8 cellular contexts compared by ENCODE assay signal in genomic region chr7:150405584-150406310, GRCh38. TPM values are rescaled to one million over a fixed set of nuclear protein-coding genes. Genes with fewer than 3 reads are reported as not detected.
A peak's percentile ranks its signal among the peaks of the same experiment; 100 is the strongest.
DNase-seq lines count a peak whose midpoint lies in the region; ATAC-seq and TF ChIP-seq lines count a peak whose summit lies in the region.

No MANE protein-coding gene starts in this region.

- H3K27ac ChIP-seq in CD8-positive, alpha-beta memory T cell (ENCODE audit: low read depth, low read length): peak overlapping the region; percentile 93
- H3K27ac ChIP-seq in KMS-11 (peak overlapping the region; percentile 93), ovary (peak overlapping the region; percentile 71 to 90)

- POLR2A ChIA-PET in CD8-positive, alpha-beta memory T cell (lab: Charles Lee): interaction anchor here (0.6 to 2.4 kb wide), 7 partner anchors 11 to 366 kb away, joined by 4 to 24 read pairs (median 6); partner anchors contain the start of gene REPIN1

- H3K9me3 ChIP-seq in CD8-positive, alpha-beta memory T cell (ENCODE audit: low read length): no peaks in the 10 kb centered on the region
- H3K9me3 ChIP-seq in ovary: no peaks in the 10 kb centered on the region

- no peaks in the 10 kb centered on the region for H3K36me3 ChIP-seq in CD8-positive, alpha-beta memory T cell (ENCODE audit: insufficient read depth, low read length)
- H3K36me3 ChIP-seq in KMS-11 (ENCODE audit: insufficient read depth): peaks cover 7% of the 10 kb centered on the region; the same call in 1 of the 2 replicates
- H3K36me3 ChIP-seq in ovary: no peaks in the 10 kb centered on the region

- peak overlapping the region; percentile 86 for H3K4me3 ChIP-seq in CD8-positive, alpha-beta memory T cell (ENCODE audit: low read length)
- H3K4me3 ChIP-seq in KMS-11 (IDR thresholded peaks at IDR 0.05; ENCODE audit: insufficient read depth, low read depth, low read length): peak overlapping the region; percentile 55
- peak overlapping the region; percentile 62 for H3K4me3 ChIP-seq in ovary

- no peak for TF ChIP-seq POLR2A in ovary (IDR thresholded peaks at IDR 0.05)

- peak overlapping the region; percentile 93 for H3K4me2 ChIP-seq in KMS-11

- H3K27ac Mint-ChIP-seq in CD8-positive, alpha-beta memory T cell: peak overlapping the region; percentile 89 to 100 (median 98)
- peak overlapping the region; percentile 95 for H3K27ac Mint-ChIP-seq in activated naive CD4-positive, alpha-beta T cell treated with anti-CD3 and anti-CD28 coated beads, Interleukin-2, amount 10 ng/mL, durations not matched to agents 7 days and 5 days
- H3K27ac Mint-ChIP-seq in glutamatergic neuron (ENCODE audit: unreplicated experiment): peak overlapping the region; percentile 76

- peaks cover 30 to 44% (median 42%) of the 10 kb centered on the region in 3 donors for H3K4me1 Mint-ChIP-seq in CD8-positive, alpha-beta memory T cell
- H3K4me1 Mint-ChIP-seq in activated naive CD4-positive, alpha-beta T cell treated with anti-CD3 and anti-CD28 coated beads, Interleukin-2, amount 10 ng/mL, durations not matched to agents 7 days and 5 days: peaks cover 49% of the 10 kb centered on the region
- peaks cover 57% of the 10 kb centered on the region for H3K4me1 Mint-ChIP-seq in glutamatergic neuron (ENCODE audit: low read depth, unreplicated experiment)

- peaks cover 0 to 38% (median 2%) of the 10 kb centered on the region in 3 donors for H3K36me3 Mint-ChIP-seq in CD8-positive, alpha-beta memory T cell
- H3K36me3 Mint-ChIP-seq in activated naive CD4-positive, alpha-beta T cell treated with anti-CD3 and anti-CD28 coated beads, Interleukin-2, amount 10 ng/mL, durations not matched to agents 7 days and 5 days: peaks cover 19% of the 10 kb centered on the region
- peaks cover 3% of the 10 kb centered on the region for H3K36me3 Mint-ChIP-seq in glutamatergic neuron (ENCODE audit: unreplicated experiment)

- ATAC-seq in GM19324 (IDR thresholded peaks at IDR 0.05; ENCODE audit: low FRiP score, unreplicated experiment): no peak
- no peak for ATAC-seq in HG02938 (IDR thresholded peaks at IDR 0.05; ENCODE audit: unreplicated experiment)

- no peaks in the 10 kb centered on the region for H3K9me3 Mint-ChIP-seq in CD8-positive, alpha-beta memory T cell
- no peaks in the 10 kb centered on the region for H3K9me3 Mint-ChIP-seq in activated naive CD4-positive, alpha-beta T cell treated with anti-CD3 and anti-CD28 coated beads, Interleukin-2, amount 10 ng/mL, durations not matched to agents 7 days and 5 days
- peaks cover 20% of the 10 kb centered on the region for H3K9me3 Mint-ChIP-seq in glutamatergic neuron (ENCODE audit: unreplicated experiment)

- H4K20me1 ChIP-seq in KMS-11 (ENCODE audit: insufficient read depth): no peaks in the 10 kb centered on the region

- TF ChIP-seq EP300 in ovary (IDR thresholded peaks at IDR 0.05): no peak

- WGBS in ovary, 3 donors: 4 to 8% (median 4%) methylated on average over 35 of the region's 35 CpGs

- CTCF ChIA-PET in CD8-positive, alpha-beta memory T cell (lab: Charles Lee): interaction anchor here (0.5 to 2.3 kb wide), 17 partner anchors 9 to 59 kb away, joined by 3 to 15 read pairs (median 4); no protein-coding TSS in a partner anchor
- CTCF ChIA-PET in activated naive CD4-positive, alpha-beta T cell treated with anti-CD3 and anti-CD28 coated beads, Interleukin-2, amount 10 ng/mL, durations not matched to agents 7 days and 5 days (lab: Charles Lee): interaction anchor here (0.9 to 2.3 kb wide), 9 partner anchors 13 to 335 kb away, joined by 3 to 22 read pairs (median 6); partner anchors contain the start of gene ZNF775

- H3K27me3 ChIP-seq in CD8-positive, alpha-beta memory T cell (ENCODE audit: insufficient read depth, low read length, poor library complexity, severe bottlenecking): no peaks in the 10 kb centered on the region
- no peaks in the 10 kb centered on the region for H3K27me3 ChIP-seq in KMS-11 (ENCODE audit: insufficient read depth, low read depth)
- H3K27me3 ChIP-seq in ovary: no peaks in the 10 kb centered on the region

- H3K4me1 ChIP-seq in CD8-positive, alpha-beta memory T cell (ENCODE audit: insufficient read depth, low read length): peaks cover 32% of the 10 kb centered on the region
- H3K4me1 ChIP-seq in KMS-11 (ENCODE audit: low read depth, poor library complexity, severe bottlenecking) (peaks cover 75% of the 10 kb centered on the region), ovary (ENCODE audit: insufficient read depth) (peaks cover 11% of the 10 kb centered on the region)

- H2AFZ ChIP-seq in KMS-11 (ENCODE audit: low read depth): peak overlapping the region; percentile 45; the same call in 1 of the 2 replicates

- H3K27me3 Mint-ChIP-seq in CD8-positive, alpha-beta memory T cell: no peaks in the 10 kb centered on the region
- H3K27me3 Mint-ChIP-seq in activated naive CD4-positive, alpha-beta T cell treated with anti-CD3 and anti-CD28 coated beads, Interleukin-2, amount 10 ng/mL, durations not matched to agents 7 days and 5 days: no peaks in the 10 kb centered on the region
- H3K27me3 Mint-ChIP-seq in glutamatergic neuron (ENCODE audit: unreplicated experiment): peaks cover 15% of the 10 kb centered on the region

- H3K9ac ChIP-seq in KMS-11: peak overlapping the region; percentile 97

- peaks cover 57% of the 10 kb centered on the region for H3K79me2 ChIP-seq in KMS-11 (ENCODE audit: insufficient read depth, low read depth)

- H3K4me3 Mint-ChIP-seq in CD8-positive, alpha-beta memory T cell: peak overlapping the region; percentile 83 to 99 (median 97)
- H3K4me3 Mint-ChIP-seq in activated naive CD4-positive, alpha-beta T cell treated with anti-CD3 and anti-CD28 coated beads, Interleukin-2, amount 10 ng/mL, durations not matched to agents 7 days and 5 days: peak overlapping the region; percentile 80
- peak overlapping the region; percentile 93 for H3K4me3 Mint-ChIP-seq in glutamatergic neuron (ENCODE audit: unreplicated experiment)

- TF ChIP-seq CTCF in KMS-11 (conservative IDR thresholded peaks at IDR 0.05; ENCODE audit: low read depth, low read length) (peak; percentile 40; the same call in 1 of the 2 replicates), glutamatergic neuron (IDR thresholded peaks at IDR 0.05; ENCODE audit: partially characterized antibody, unreplicated experiment) (no peak), ovary (IDR thresholded peaks at IDR 0.05) (no peak)

- DNase-seq in CD8-positive, alpha-beta memory T cell: peak in 3 of 5 donors; percentile 35 to 71 (median 53)
- no peak for DNase-seq in activated naive CD4-positive, alpha-beta T cell treated with anti-CD3 and anti-CD28 coated beads, Interleukin-2, amount 10 ng/mL, durations not matched to agents 7 days and 5 days
- DNase-seq in glutamatergic neuron: peak; percentile 66
- DNase-seq in ovary: no peak
- no peak for DNase-seq in NCI-H128 (lab: John Stamatoyannopoulos, UW; ENCODE audit: unreplicated experiment)

- intact Hi-C loops in ovary (cut with DNase I): loop anchor here in 1 of 4 donors (10.0 kb wide), 1 partner anchor 531 kb away; the partner anchor contains the start of gene ATP6V0E2

RNA-seq across cellular contexts. Expression of gene ZNF775, which starts 26.6 kb away (rescaled TPM):
- 1 to 10 TPM; 6.0 TPM for total RNA-seq in CD8-positive, alpha-beta memory T cell
- polyA plus RNA-seq in CD8-positive, alpha-beta memory T cell: 8.7 TPM
- total RNA-seq in glutamatergic neuron (ENCODE audit: unreplicated experiment): 20.5 TPM
- 10 to 100 TPM in 5 of 7 donors, 1 to 10 TPM in 2; 5.5 to 13.9 (median 10.9) TPM for total RNA-seq in ovary
- 10 to 100 TPM in 1 of 2 donors, under 1 TPM in 1; 0.28 to 11.2 TPM for polyA plus RNA-seq in ovary

RNA-seq across cellular contexts. Expression of gene REPIN1, which starts 37.1 kb away (rescaled TPM):
- 10 to 100 TPM; 57.0 to 58.2 TPM for total RNA-seq in CD8-positive, alpha-beta memory T cell
- polyA plus RNA-seq in CD8-positive, alpha-beta memory T cell: 60.8 TPM
- total RNA-seq in glutamatergic neuron (ENCODE audit: unreplicated experiment): 146 TPM
- 10 to 100 TPM; 43.9 to 92.0 (median 74.2) TPM for total RNA-seq in ovary
- polyA plus RNA-seq in ovary: 10 to 100 TPM; 21.6 to 50.0 TPM

RNA-seq across cellular contexts. Expression of gene GIMAP8, which starts 44.7 kb away (rescaled TPM):
- 10 to 100 TPM; 11.8 to 12.3 TPM for total RNA-seq in CD8-positive, alpha-beta memory T cell
- polyA plus RNA-seq in CD8-positive, alpha-beta memory T cell: 30.1 TPM
- total RNA-seq in glutamatergic neuron (ENCODE audit: unreplicated experiment) (not detected), ovary (10 to 100 TPM in 1 of 7 donors, 1 to 10 TPM in 6; 2.1 to 10.3 (median 5.5) TPM)
- 10 to 100 TPM; 12.2 to 22.8 TPM for polyA plus RNA-seq in ovary

Comparison
In these comparisons a context has a peak if more than half of its experiments do, and no peak if none do; other contexts are left out.
1. DNase-seq: peak in CD8-positive, alpha-beta memory T cell (3 of 5) and glutamatergic neuron (single experiment); none in activated naive CD4-positive, alpha-beta T cell treated with anti-CD3 and anti-CD28 coated beads, Interleukin-2, amount 10 ng/mL, durations not matched to agents 7 days and 5 days (single experiment), ovary (0 of 5) and NCI-H128 (single experiment).
2. Peak in every context shown above with its lines, with median percentiles within 50 percentile points of each other: H3K27ac ChIP-seq, H3K4me3 ChIP-seq, H3K27ac Mint-ChIP-seq and H3K4me3 Mint-ChIP-seq.